In genomic region chr9:113220467-113221002, GRCh38 we compare ENCODE assay signal across 8 cellular contexts. TPM values are rescaled to one million over a fixed set of nuclear protein-coding genes. Genes with fewer than 3 reads are reported as not detected.
A peak's percentile ranks its signal among the peaks of the same experiment; 100 is the strongest.
DNase-seq lines count a peak whose midpoint lies in the region; ATAC-seq and TF ChIP-seq lines count a peak whose summit lies in the region.

No MANE protein-coding gene starts in this region.

- H3K4me1 Mint-ChIP-seq in HFFc6 (ENCODE audit: low read depth) = peaks cover 58% of the 10 kb centered on the region
- H3K4me1 Mint-ChIP-seq in activated naive CD8-positive, alpha-beta T cell treated with anti-CD3 and anti-CD28 coated beads, Interleukin-2, amount 10 ng/mL, durations not matched to agents 7 days and 5 days = peaks cover 36% of the 10 kb centered on the region

- TF ChIP-seq CTCF in AG09309 (IDR thresholded peaks at IDR 0.05; ENCODE audit: control insufficient read depth, insufficient read depth, low read depth, low read length, missing control alignments) (no peak), HFFc6 (IDR thresholded peaks at IDR 0.05) (no peak)

- H3K4me3 ChIP-seq in AG09309 (ENCODE audit: control insufficient read depth, low read depth, low read length) (peak overlapping the region; percentile 89), thymus (ENCODE audit: low read length) (peak overlapping the region; percentile 59)

- DNase-seq in AG09309 (ENCODE audit: low read depth) (no peak), HFFc6 (no peak), cerebellar cortex (ENCODE audit: low spot score) (no peak)
- DNase-seq in activated naive CD8-positive, alpha-beta T cell treated with anti-CD3 and anti-CD28 coated beads, Interleukin-2, amount 10 ng/mL, durations not matched to agents 7 days and 5 days = no peak
- DNase-seq in activated CD8-positive, alpha-beta memory T cell treated with anti-CD3 and anti-CD28 coated beads for 24 hours = no peak

- peak overlapping the region; percentile 81 for H3K27ac Mint-ChIP-seq in HFFc6
- H3K27ac Mint-ChIP-seq in activated naive CD8-positive, alpha-beta T cell treated with anti-CD3 and anti-CD28 coated beads, Interleukin-2, amount 10 ng/mL, durations not matched to agents 7 days and 5 days = peak overlapping the region; percentile 71

- peaks cover 12% of the 10 kb centered on the region; the same call in 1 of the 2 replicates for H3K36me3 Mint-ChIP-seq in HFFc6 (ENCODE audit: low read depth)
- H3K36me3 Mint-ChIP-seq in activated naive CD8-positive, alpha-beta T cell treated with anti-CD3 and anti-CD28 coated beads, Interleukin-2, amount 10 ng/mL, durations not matched to agents 7 days and 5 days = peaks cover 5% of the 10 kb centered on the region

- H3K4me1 ChIP-seq in thymus (ENCODE audit: control insufficient read depth, insufficient read depth, low read length) = peaks cover 12% of the 10 kb centered on the region

- no peaks in the 10 kb centered on the region for H3K9me3 Mint-ChIP-seq in HFFc6
- no peaks in the 10 kb centered on the region for H3K9me3 Mint-ChIP-seq in activated naive CD8-positive, alpha-beta T cell treated with anti-CD3 and anti-CD28 coated beads, Interleukin-2, amount 10 ng/mL, durations not matched to agents 7 days and 5 days

- no peak for ATAC-seq in activated naive CD8-positive, alpha-beta T cell treated with anti-CD3 and anti-CD28 coated beads, Interleukin-2, amount 10 ng/mL, durations not matched to agents 7 days and 5 days (ENCODE audit: low read depth)
- no peak for ATAC-seq in HG03342 (IDR thresholded peaks at IDR 0.05; ENCODE audit: unreplicated experiment)

- WGBS in thymus = 12% methylated on average over 11 of the region's 11 CpGs

- H3K27ac ChIP-seq in layer of hippocampus (ENCODE audit: low read depth, low read length) (peak overlapping the region; percentile 73), thymus (ENCODE audit: low read depth) (peak overlapping the region; percentile 56)

- H3K27me3 ChIP-seq in layer of hippocampus (ENCODE audit: control insufficient read depth, insufficient read depth, low read length) (no peaks in the 10 kb centered on the region), thymus (ENCODE audit: control insufficient read depth, insufficient read depth) (no peaks in the 10 kb centered on the region)

- no peaks in the 10 kb centered on the region; the same call in 1 of the 2 replicates for H3K27me3 Mint-ChIP-seq in HFFc6 (ENCODE audit: insufficient read depth)
- no peaks in the 10 kb centered on the region for H3K27me3 Mint-ChIP-seq in activated naive CD8-positive, alpha-beta T cell treated with anti-CD3 and anti-CD28 coated beads, Interleukin-2, amount 10 ng/mL, durations not matched to agents 7 days and 5 days

- POLR2A ChIA-PET in activated naive CD8-positive, alpha-beta T cell treated with anti-CD3 and anti-CD28 coated beads, Interleukin-2, amount 10 ng/mL, durations not matched to agents 7 days and 5 days (lab: Charles Lee) = interaction anchor here (0.5 to 3.1 kb wide), 13 partner anchors 12 to 848 kb away, joined by 3 to 12 read pairs (median 6); partner anchors contain the start of genes C9orf43, CDC26, HDHD3 and INIP

- H3K9me3 ChIP-seq in thymus (ENCODE audit: control insufficient read depth) = no peaks in the 10 kb centered on the region

- no peaks in the 10 kb centered on the region for H3K36me3 ChIP-seq in thymus (ENCODE audit: control insufficient read depth, insufficient read depth)

- H3K4me3 Mint-ChIP-seq in HFFc6 = peak overlapping the region; percentile 99
- peak overlapping the region; percentile 86 for H3K4me3 Mint-ChIP-seq in activated naive CD8-positive, alpha-beta T cell treated with anti-CD3 and anti-CD28 coated beads, Interleukin-2, amount 10 ng/mL, durations not matched to agents 7 days and 5 days

RNA-seq across cellular contexts. Expression of gene FKBP15, which starts 0.5 kb away (rescaled TPM):
- 10 to 100 TPM; 25.2 to 29.8 (median 28.0) TPM for total RNA-seq in HFFc6 (2021; fragmentation: NEBNext Ultra II Directional; extraction: Animal tissue kit (Norgen Biotek cat#: 25700))
- 10 to 100 TPM; 37.4 to 40.7 TPM for total RNA-seq in activated naive CD8-positive, alpha-beta T cell treated with anti-CD3 and anti-CD28 coated beads, Interleukin-2, amount 10 ng/mL, durations not matched to agents 7 days and 5 days
- 14.8 TPM for polyA plus RNA-seq in thymus

RNA-seq across cellular contexts. Expression of gene SLC31A1, which starts 0.8 kb away (rescaled TPM):
- 10 to 100 TPM; 31.8 to 39.6 (median 36.7) TPM for total RNA-seq in HFFc6 (2021; fragmentation: NEBNext Ultra II Directional; extraction: Animal tissue kit (Norgen Biotek cat#: 25700))
- total RNA-seq in activated naive CD8-positive, alpha-beta T cell treated with anti-CD3 and anti-CD28 coated beads, Interleukin-2, amount 10 ng/mL, durations not matched to agents 7 days and 5 days = 1 to 10 TPM; 8.8 to 9.3 TPM
- 6.4 TPM for polyA plus RNA-seq in thymus

RNA-seq across cellular contexts. Expression of gene CDC26, which starts 54.8 kb away (rescaled TPM):
- total RNA-seq in HFFc6 (2021; fragmentation: NEBNext Ultra II Directional; extraction: Animal tissue kit (Norgen Biotek cat#: 25700)) = 10 to 100 TPM; 27.9 to 37.3 (median 32.9) TPM
- 10 to 100 TPM; 27.5 to 28.9 TPM for total RNA-seq in activated naive CD8-positive, alpha-beta T cell treated with anti-CD3 and anti-CD28 coated beads, Interleukin-2, amount 10 ng/mL, durations not matched to agents 7 days and 5 days
- polyA plus RNA-seq in thymus = 45.5 TPM

RNA-seq across cellular contexts. Expression of gene PRPF4, which starts 54.9 kb away (rescaled TPM):
- total RNA-seq in HFFc6 (2021; fragmentation: NEBNext Ultra II Directional; extraction: Animal tissue kit (Norgen Biotek cat#: 25700)) = 10 to 100 TPM; 24.5 to 32.8 (median 29.4) TPM
- total RNA-seq in activated naive CD8-positive, alpha-beta T cell treated with anti-CD3 and anti-CD28 coated beads, Interleukin-2, amount 10 ng/mL, durations not matched to agents 7 days and 5 days = 10 to 100 TPM; 31.1 to 31.8 TPM
- 18.5 TPM for polyA plus RNA-seq in thymus
